In the genomic region with DNA sequence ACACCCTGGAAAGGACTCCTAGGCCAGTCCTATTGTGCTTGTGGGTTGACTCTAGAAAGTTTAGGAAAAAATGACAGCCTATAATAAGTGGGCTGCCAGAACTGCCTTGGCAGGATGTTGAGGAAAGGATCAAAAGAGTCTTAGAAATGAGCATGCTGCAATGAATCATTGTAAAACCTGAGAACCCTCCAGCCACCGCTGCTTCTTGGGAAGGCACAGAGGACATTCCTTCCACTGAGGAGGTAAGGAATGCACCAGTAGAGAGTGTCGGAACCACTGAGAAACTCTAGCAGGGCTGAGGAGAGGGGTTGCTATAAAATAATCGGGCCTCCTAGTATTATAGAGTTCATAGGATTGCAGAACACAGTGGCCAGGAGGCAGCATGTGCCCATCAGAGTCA, we compare ENCODE assay signal across 17 cellular contexts.
DNase-seq lines count a peak whose midpoint lies in the region; TF ChIP-seq lines count a peak whose summit lies in the region.
"Had no signal": no experiment of that assay in that cellular context is flagged by ENCODE, and none has a peak within 500 bp of the region (broad histone marks: within the 10 kb centered on the region; RNA-seq: fewer than 3 reads in every experiment).

No MANE protein-coding gene starts in this region.

- no peaks in the 10 kb centered on the region for H3K4me1 ChIP-seq in esophagus muscularis mucosa
- H3K4me1 ChIP-seq: BLaER1, HAP-1 had no signal

- no peak overlapping the region for H3K27ac ChIP-seq in esophagus muscularis mucosa (replicated peaks in 1 of 4)
- H3K27ac ChIP-seq: BLaER1 had no signal

- peaks cover 0 to 4% (median 0%) of the 10 kb centered on the region in 4 donors for H3K9me3 ChIP-seq in esophagus muscularis mucosa
- H3K9me3 ChIP-seq: BLaER1, HAP-1 had no signal

- 64% methylated on average over 3 of the region's 3 CpGs for WGBS in esophagus muscularis mucosa

- intact Hi-C loops in esophagus muscularis mucosa (cut with DNase I), result no loop called here

- H3K27me3 ChIP-seq in esophagus muscularis mucosa, result no peaks in the 10 kb centered on the region
- H3K27me3 ChIP-seq: BLaER1 had no signal

- no peak for TF ChIP-seq POLR2A in esophagus muscularis mucosa (IDR thresholded peaks at IDR 0.05; ENCODE audit: low read depth)

- DNase-seq in HT1080 (ENCODE audit: low read depth) (peak; percentile 25), RPMI7951 (ENCODE audit: low read depth) (peak; percentile 21), esophagus muscularis mucosa (ENCODE audit: extremely low spot score) (peak; percentile 62), stromal cell of bone marrow (ENCODE audit: low read depth) (peak; percentile 14), activated gamma-delta T cell (lab: John Stamatoyannopoulos, UW) (no peak), superior temporal gyrus (ENCODE audit: extremely low spot score) (no peak), DMS153 treated with DMSO at 0.1 percent for 48 hours (lab: John Stamatoyannopoulos, UW; ENCODE audit: unreplicated experiment) (no peak)
- no peak for DNase-seq in NK-92 treated with Interleukin-12 subunit alpha and Interleukin-12 subunit beta, amount 100 ng/mL, for 24 hours (lab: John Stamatoyannopoulos, UW)
- DNase-seq: ACHN; Calu3; CD4-positive, alpha-beta memory T cell; DMS53; DND-41; EL had no signal

- no peak overlapping the region for H3K4me3 ChIP-seq in esophagus muscularis mucosa
- H3K4me3 ChIP-seq: BLaER1, GM12878, HAP-1 had no signal

- no peaks in the 10 kb centered on the region for H3K36me3 ChIP-seq in esophagus muscularis mucosa
- H3K36me3 ChIP-seq: BLaER1, HAP-1 had no signal

- TF ChIP-seq EP300 in esophagus muscularis mucosa (IDR thresholded peaks at IDR 0.05), result no peak

- no peak for TF ChIP-seq CTCF in esophagus muscularis mucosa (IDR thresholded peaks at IDR 0.05)

Comparison
In these comparisons a context has a peak if more than half of its experiments do, and no peak if none do; other contexts are left out.
1. DNase-seq: peak in HT1080 (single experiment), RPMI7951 (single experiment), esophagus muscularis mucosa (single experiment) and stromal cell of bone marrow (single experiment); none in activated gamma-delta T cell (single experiment), superior temporal gyrus (single experiment), DMS153 treated with DMSO at 0.1 percent for 48 hours (single experiment) and NK-92 treated with Interleukin-12 subunit alpha and Interleukin-12 subunit beta, amount 100 ng/mL, for 24 hours (single experiment).